ENCODE assay signal across 8 cellular contexts in the genomic region with DNA sequence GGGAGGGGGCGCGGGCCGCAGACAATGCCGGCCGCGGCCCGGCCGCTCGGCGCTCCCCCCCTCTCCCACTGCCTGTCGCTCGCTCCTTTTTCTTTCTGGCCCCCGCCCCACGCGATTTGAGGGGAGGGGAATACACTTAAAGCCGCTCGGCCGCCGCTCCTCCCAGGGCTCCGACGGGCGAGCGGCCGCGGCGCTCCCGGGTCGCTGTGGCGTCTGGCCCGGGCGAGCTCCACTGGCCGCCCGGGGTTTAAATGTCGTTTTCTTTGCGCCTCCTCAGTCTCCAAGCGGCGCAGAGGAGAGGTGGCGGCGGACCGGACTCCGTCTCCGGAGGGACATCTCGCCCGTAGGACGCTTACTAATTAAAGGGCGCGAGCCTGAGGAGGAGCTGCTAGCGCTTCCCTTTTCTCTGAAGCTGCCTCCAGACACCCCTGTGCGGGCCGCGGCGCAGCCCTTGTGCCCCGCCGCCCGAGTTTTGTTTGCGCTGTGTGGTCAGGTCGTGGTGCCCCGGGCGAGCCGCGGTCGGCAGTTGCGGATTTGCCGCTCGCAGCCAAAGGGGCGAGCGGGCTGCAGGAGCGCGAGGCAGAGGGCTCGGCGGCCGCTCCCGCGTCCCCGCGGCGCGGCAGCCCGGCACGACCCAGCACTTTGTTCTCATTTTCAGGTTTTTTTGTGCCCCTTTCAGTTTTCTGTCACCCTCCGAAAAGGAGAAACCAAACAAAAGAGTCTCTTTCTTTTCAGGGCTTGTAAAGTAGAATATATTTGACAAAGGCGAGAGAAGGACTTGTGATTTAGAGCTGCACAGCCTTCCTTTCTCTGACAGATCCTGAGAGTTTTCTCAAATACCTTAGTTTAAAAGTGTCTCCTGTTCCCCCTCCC. TPM values are rescaled to one million over a fixed set of nuclear protein-coding genes. Genes with fewer than 3 reads are reported as not detected.
DNase-seq lines count a peak whose midpoint lies in the region; ATAC-seq and TF ChIP-seq lines count a peak whose summit lies in the region.

No MANE protein-coding gene starts in this region.

- H3K4me1 ChIP-seq in ascending aorta (peaks cover 0 to 18% of the 10 kb centered on the region in 2 donors), right atrium auricular region (peaks cover 0 to 28% of the 10 kb centered on the region in 2 donors)

- intact Hi-C loops in ascending aorta (cut with DNase I) = loop anchor here (2.0 to 5.0 kb wide), 4 partner anchors 46 to 974 kb away; partner anchors contain the start of gene KIF2A

- DNase-seq in stimulated activated CD4-positive, alpha-beta T cell treated with anti-CD3 and anti-CD28 coated beads, Interleukin-15, amount 100 ng/mL, for 24 hours = peak; percentile 37
- no peak for DNase-seq in stimulated activated CD4-positive, alpha-beta T cell treated with anti-CD3 and anti-CD28 coated beads, Interleukin-12 subunit alpha, Interleukin-12 subunit beta, amount 100 ng/mL, for 4 hours
- DNase-seq in RPMI7951 (ENCODE audit: low read depth) = peak; percentile 46
- DNase-seq in ascending aorta (ENCODE audit: low spot score in 2 of 2) = no peak
- DNase-seq in right atrium auricular region (ENCODE audit: low spot score) = no peak
- DNase-seq in retina = peak; percentile 86
- no peak for DNase-seq in NAMALWA (ENCODE audit: low spot score)

- H3K4me3 ChIP-seq in ascending aorta (peak overlapping the region; percentile 94 to 99), right atrium auricular region (peak overlapping the region; percentile 72 to 93)

- ATAC-seq in HG03439 (IDR thresholded peaks at IDR 0.05; ENCODE audit: unreplicated experiment) = no peak

- H3K27ac ChIP-seq in ascending aorta (peak overlapping the region; percentile 93 to 98), right atrium auricular region (peak overlapping the region; percentile 80 to 90)

- H3K27me3 ChIP-seq in ascending aorta = no peaks in the 10 kb centered on the region
- H3K27me3 ChIP-seq in right atrium auricular region = no peaks in the 10 kb centered on the region

- TF ChIP-seq CTCF in ascending aorta (IDR thresholded peaks at IDR 0.05) (peak in 1 of 3 experiments; percentile 7), right atrium auricular region (IDR thresholded peaks at IDR 0.05) (peak in 1 of 2 donors; percentile 32)

- H3K36me3 ChIP-seq in ascending aorta (no peaks in the 10 kb centered on the region), right atrium auricular region (no peaks in the 10 kb centered on the region)

- H3K9me3 ChIP-seq in ascending aorta (no peaks in the 10 kb centered on the region), right atrium auricular region (no peaks in the 10 kb centered on the region)

RNA-seq across cellular contexts. Expression of gene ZSWIM6, which starts 1.5 kb away (rescaled TPM):
- total RNA-seq in RPMI7951 (2014; rRNA removed; shearing (Covaris generic)) = 4.4 and 5.0 TPM in 2 replicates
- 8.8 TPM for total RNA-seq in ascending aorta
- 1 to 10 TPM; 4.6 to 5.6 TPM for total RNA-seq in right atrium auricular region

Comparison
In these comparisons a context has a peak if more than half of its experiments do, and no peak if none do; other contexts are left out.
1. DNase-seq: peak in stimulated activated CD4-positive, alpha-beta T cell treated with anti-CD3 and anti-CD28 coated beads, Interleukin-15, amount 100 ng/mL, for 24 hours (single experiment), RPMI7951 (single experiment) and retina (single experiment); none in stimulated activated CD4-positive, alpha-beta T cell treated with anti-CD3 and anti-CD28 coated beads, Interleukin-12 subunit alpha, Interleukin-12 subunit beta, amount 100 ng/mL, for 4 hours (single experiment), ascending aorta (0 of 2), right atrium auricular region (single experiment) and NAMALWA (single experiment).